ENCODE assay signal across 7 cellular contexts in the genomic region with DNA sequence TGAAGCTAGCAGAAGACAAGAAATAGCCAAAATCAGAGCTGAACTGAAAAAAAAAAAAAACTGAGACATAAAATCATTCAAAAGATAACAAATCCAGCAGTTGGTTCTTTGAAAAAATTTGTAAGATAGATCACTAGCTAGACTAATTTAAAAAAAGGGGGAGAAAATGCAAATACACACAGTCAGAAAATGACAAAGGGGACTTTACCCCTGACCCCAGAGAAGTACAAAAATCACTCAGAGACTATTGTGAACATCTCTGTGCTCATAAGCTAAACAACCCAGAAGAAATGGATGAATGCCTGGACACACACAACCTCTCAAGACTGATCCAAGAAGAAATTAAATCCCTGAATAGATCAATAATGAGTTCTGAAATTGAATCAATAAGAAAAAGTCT.
"Had no signal": no experiment of that assay in that cellular context is flagged by ENCODE, and none has a peak within 500 bp of the region (broad histone marks: within the 10 kb centered on the region; RNA-seq: fewer than 3 reads in every experiment).

No MANE protein-coding gene starts in this region.

- H3K27ac Mint-ChIP-seq: GM23338, H9, IgD-negative memory B cell had no signal

- DNase-seq: H9, HCEC 1CT, KBM-7 had no signal

- H3K4me2 ChIP-seq: GM23338 had no signal

- H3K4me1 Mint-ChIP-seq: GM23338, IgD-negative memory B cell had no signal

- H3K4me3 Mint-ChIP-seq: GM23338, H9, IgD-negative memory B cell had no signal

- ATAC-seq: GM23338, HepG2 had no signal

- H3K27ac ChIP-seq: HL-60 had no signal

- H2AFZ ChIP-seq: GM23338 had no signal

- H3K4me3 ChIP-seq: GM23338 had no signal

- H3K27me3 Mint-ChIP-seq: IgD-negative memory B cell had no signal

- H3K36me3 Mint-ChIP-seq: IgD-negative memory B cell had no signal
